Comparison of ENCODE assay signal across 8 cellular contexts in genomic region chr5:119397518-119398380, GRCh38. TPM values are rescaled to one million over a fixed set of nuclear protein-coding genes. Genes with fewer than 3 reads are reported as not detected.
DNase-seq lines count a peak whose midpoint lies in the region; ATAC-seq and TF ChIP-seq lines count a peak whose summit lies in the region.

No MANE protein-coding gene starts in this region.

- 57 to 65% methylated on average over 10 of the region's 10 CpGs for WGBS in gastroesophageal sphincter (ENCODE audit: low coverage in 1 of 2), 2 donors

- H3K79me2 ChIP-seq in osteoblast (ENCODE audit: insufficient read depth, low read length) = no peaks in the 10 kb centered on the region

- no peaks in the 10 kb centered on the region for H3K9me3 ChIP-seq in CD4-positive, alpha-beta T cell (ENCODE audit: control insufficient read depth, low read length)
- H3K9me3 ChIP-seq in osteoblast (ENCODE audit: low read depth, low read length) (no peaks in the 10 kb centered on the region), gastroesophageal sphincter (no peaks in the 10 kb centered on the region)

- TF ChIP-seq POLR2A in gastroesophageal sphincter (IDR thresholded peaks at IDR 0.05) = no peak

- H3K27ac Mint-ChIP-seq in CD4-positive, alpha-beta T cell = peak overlapping the region; percentile 80

- TF ChIP-seq CTCF in CD4-positive, alpha-beta T cell (IDR thresholded peaks at IDR 0.05) = no peak
- TF ChIP-seq CTCF in osteoblast (IDR thresholded peaks at IDR 0.05; ENCODE audit: extremely low read depth, low read depth, low read length) (no peak), gastroesophageal sphincter (IDR thresholded peaks at IDR 0.05) (no peak)

- peak overlapping the region; percentile 8 for H3K4me3 Mint-ChIP-seq in CD4-positive, alpha-beta T cell

- H3K36me3 ChIP-seq in osteoblast (ENCODE audit: insufficient read depth, low read length) (no peaks in the 10 kb centered on the region), gastroesophageal sphincter (no peaks in the 10 kb centered on the region)

- POLR2A ChIA-PET in CD4-positive, alpha-beta T cell (lab: Charles Lee) = no interaction called here

- H3K27me3 Mint-ChIP-seq in CD4-positive, alpha-beta T cell = no peaks in the 10 kb centered on the region

- H3K9me3 Mint-ChIP-seq in CD4-positive, alpha-beta T cell = no peaks in the 10 kb centered on the region

- H4K20me1 ChIP-seq in osteoblast (ENCODE audit: insufficient read depth, low read length) = no peaks in the 10 kb centered on the region

- no peak overlapping the region for H3K27ac ChIP-seq in CD4-positive, alpha-beta T cell (ENCODE audit: low read depth, low read length)
- H3K27ac ChIP-seq in osteoblast (ENCODE audit: low read depth, low read length) = peak overlapping the region; percentile 77
- peak overlapping the region in 1 of 4 donors; percentile 15 for H3K27ac ChIP-seq in gastroesophageal sphincter

- peaks cover 39% of the 10 kb centered on the region for H3K36me3 Mint-ChIP-seq in CD4-positive, alpha-beta T cell (ENCODE audit: low read depth)

- CTCF ChIA-PET in CD4-positive, alpha-beta T cell (lab: Charles Lee) = interaction anchor here (1.8 to 2.4 kb wide), 2 partner anchors 82 to 410 kb away, joined by 6 to 8 read pairs; partner anchors contain the start of gene DTWD2

- H3K4me2 ChIP-seq in osteoblast (ENCODE audit: insufficient read depth, low read length) = peak overlapping the region; percentile 56

- H3K4me3 ChIP-seq in osteoblast (ENCODE audit: insufficient read depth, low read length) = peak overlapping the region; percentile 19
- H3K4me3 ChIP-seq in gastroesophageal sphincter = no peak overlapping the region

- H2AFZ ChIP-seq in osteoblast (ENCODE audit: low read length) = peak overlapping the region; percentile 3

- no peaks in the 10 kb centered on the region for H3K27me3 ChIP-seq in CD4-positive, alpha-beta T cell (ENCODE audit: control insufficient read depth, insufficient read depth, low read length)
- H3K27me3 ChIP-seq in osteoblast (ENCODE audit: insufficient read depth, low read length) (no peaks in the 10 kb centered on the region), gastroesophageal sphincter (no peaks in the 10 kb centered on the region)

- no peak for DNase-seq in CD4-positive, alpha-beta T cell
- peak; percentile 39 for DNase-seq in activated naive CD4-positive, alpha-beta T cell treated with anti-CD3 and anti-CD28 coated beads, Interleukin-2, amount 50 U/mL, for 16 hours
- DNase-seq in osteoblast (ENCODE audit: insufficient read length, low spot score, missing footprints) = no peak
- DNase-seq in DMS53 treated with DMSO at 0.1 percent for 48 hours (lab: John Stamatoyannopoulos, UW; ENCODE audit: unreplicated experiment) = no peak
- no peak for DNase-seq in NCI-H1436 treated with DMSO at 0.1 percent for 48 hours (lab: John Stamatoyannopoulos, UW)

- H3K4me1 Mint-ChIP-seq in CD4-positive, alpha-beta T cell (ENCODE audit: low read depth) = peaks cover 65% of the 10 kb centered on the region

- peak; percentile 37 for ATAC-seq in CD4-positive, alpha-beta T cell (ENCODE audit: poor library complexity)
- ATAC-seq in GM19351 (IDR thresholded peaks at IDR 0.05; ENCODE audit: unreplicated experiment) = peak; percentile 52
- ATAC-seq in HG03280 (IDR thresholded peaks at IDR 0.05; ENCODE audit: unreplicated experiment) = peak; percentile 37
- no peak for ATAC-seq in gastroesophageal sphincter

- intact Hi-C loops in CD4-positive, alpha-beta T cell (cut with DNase I, micrococcal nuclease) = no loop called here

- no peak for TF ChIP-seq EP300 in gastroesophageal sphincter (IDR thresholded peaks at IDR 0.05)

- H3K4me1 ChIP-seq in osteoblast (ENCODE audit: insufficient read depth, low read length) = peaks cover 39% of the 10 kb centered on the region
- peaks cover 0 to 48% (median 7%) of the 10 kb centered on the region in 3 donors for H3K4me1 ChIP-seq in gastroesophageal sphincter

RNA-seq across cellular contexts. Expression of gene TNFAIP8, which starts 41.9 kb away (rescaled TPM):
- 100 to 1,000 TPM; 106 to 114 TPM for total RNA-seq in CD4-positive, alpha-beta T cell
- total RNA-seq in osteoblast (23.2 and 26.2 TPM in 2 replicates), gastroesophageal sphincter (10 to 100 TPM; 25.4 to 76.7 (median 31.6) TPM)

RNA-seq across cellular contexts. Expression of gene HSD17B4, which starts 54.5 kb away (rescaled TPM):
- 10 to 100 TPM; 11.9 to 13.1 TPM for total RNA-seq in CD4-positive, alpha-beta T cell
- total RNA-seq in osteoblast (130 and 134 TPM in 2 replicates), gastroesophageal sphincter (100 to 1,000 TPM in 1 of 4 donors, 10 to 100 TPM in 3; 69.4 to 108 (median 97.2) TPM)
